1 cellular context compared by ENCODE assay signal in the genomic region with DNA sequence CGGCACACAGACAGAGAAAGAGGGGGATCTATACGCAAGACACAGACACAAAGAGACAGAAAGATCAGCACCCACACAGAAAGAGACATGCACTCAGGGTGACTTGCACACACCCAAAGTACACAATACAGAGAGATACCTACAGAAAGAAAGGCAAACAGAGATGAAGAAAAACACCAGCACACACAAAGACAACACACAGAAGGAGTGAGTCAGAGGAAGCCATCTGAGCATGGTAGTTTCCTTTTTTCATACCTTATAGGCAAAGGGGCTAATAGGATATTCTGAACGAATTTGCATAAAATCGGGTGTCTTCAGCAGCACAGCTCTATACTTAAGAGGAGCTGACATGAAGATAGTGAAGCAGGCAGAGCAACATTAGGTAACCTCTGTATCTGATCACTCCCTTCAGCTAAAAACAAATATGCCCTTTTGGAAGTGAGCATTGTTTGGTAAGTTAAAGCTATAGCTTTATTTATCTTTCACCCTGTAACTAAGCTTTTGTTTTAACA.
TF ChIP-seq lines count a peak whose summit lies in the region.

No MANE protein-coding gene starts in this region.

TF ChIP-seq in HepG2, 621 proteins besides CTCF, POLR2A, EP300 and RAD21 (continued from another document and continues in another):
- TF ChIP-seq ASH2L (IDR thresholded peaks at IDR 0.05; ENCODE audit: insufficient read length, low read depth, low read length) (peak; percentile 88), ZNF616 (CRISPR knock-in tag; IDR thresholded peaks at IDR 0.05; ENCODE audit: low read depth) (no peak), SMYD3 (CRISPR knock-in tag; IDR thresholded peaks at IDR 0.05) (no peak), HCFC1 (IDR thresholded peaks at IDR 0.05; ENCODE audit: low read depth, low read length) (no peak), SNRNP70 (IDR thresholded peaks at IDR 0.05; ENCODE audit: low read depth, low read length) (no peak), KLF11 (CRISPR knock-in tag; IDR thresholded peaks at IDR 0.05) (no peak), KDM3A (CRISPR knock-in tag; IDR thresholded peaks at IDR 0.05; ENCODE audit: low read depth) (no peak), ZNF713 (CRISPR knock-in tag; IDR thresholded peaks at IDR 0.05) (no peak), GATAD1 (CRISPR knock-in tag; IDR thresholded peaks at IDR 0.05) (0 out of 2 replicates have a peak, but pooled peaks have one; percentile 29), HNRNPH1 (optimal IDR thresholded peaks at IDR 0.05; ENCODE audit: low read depth, low read length) (no peak), NFRKB (IDR thresholded peaks at IDR 0.05) (no peak), ZNF432 (CRISPR knock-in tag; IDR thresholded peaks at IDR 0.05; ENCODE audit: borderline replicate concordance) (no peak), ZNF260 (CRISPR knock-in tag; IDR thresholded peaks at IDR 0.05; ENCODE audit: borderline replicate concordance, low read depth) (no peak), RFX5 (IDR thresholded peaks at IDR 0.05; ENCODE audit: low read depth, low read length) (no peak), HOXA5 (CRISPR knock-in tag; IDR thresholded peaks at IDR 0.05) (no peak), POLR2G (IDR thresholded peaks at IDR 0.05; ENCODE audit: low read depth, low read length) (peak; percentile 23; the same call in 1 of the 2 replicates), ARHGAP35 (CRISPR knock-in tag; IDR thresholded peaks at IDR 0.05; ENCODE audit: borderline replicate concordance) (no peak), FLYWCH1 (CRISPR knock-in tag; IDR thresholded peaks at IDR 0.05) (no peak), PAX8 (CRISPR knock-in tag; IDR thresholded peaks at IDR 0.05; ENCODE audit: borderline replicate concordance) (no peak), ZNF230 (CRISPR knock-in tag; IDR thresholded peaks at IDR 0.05) (no peak), HDAC2 (CRISPR knock-in tag; IDR thresholded peaks at IDR 0.05) (peak; percentile 32; the same call in 1 of the 2 replicates), TCF12 (IDR thresholded peaks at IDR 0.05) (no peak), TCF12 (CRISPR knock-in tag; IDR thresholded peaks at IDR 0.05) (no peak), NKX3-1 (CRISPR knock-in tag; IDR thresholded peaks at IDR 0.05) (no peak)
- TF ChIP-seq, protein P1, sequence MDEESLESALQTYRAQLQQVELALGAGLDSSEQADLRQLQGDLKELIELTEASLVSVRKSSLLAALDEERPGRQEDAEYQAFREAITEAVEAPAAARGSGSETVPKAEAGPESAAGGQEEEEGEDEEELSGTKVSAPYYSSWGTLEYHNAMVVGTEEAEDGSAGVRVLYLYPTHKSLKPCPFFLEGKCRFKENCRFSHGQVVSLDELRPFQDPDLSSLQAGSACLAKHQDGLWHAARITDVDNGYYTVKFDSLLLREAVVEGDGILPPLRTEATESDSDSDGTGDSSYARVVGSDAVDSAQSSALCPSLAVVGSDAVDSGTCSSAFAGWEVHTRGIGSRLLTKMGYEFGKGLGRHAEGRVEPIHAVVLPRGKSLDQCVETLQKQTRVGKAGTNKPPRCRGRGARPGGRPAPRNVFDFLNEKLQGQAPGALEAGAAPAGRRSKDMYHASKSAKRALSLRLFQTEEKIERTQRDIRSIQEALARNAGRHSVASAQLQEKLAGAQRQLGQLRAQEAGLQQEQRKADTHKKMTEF (CRISPR knock-in tag; IDR thresholded peaks at IDR 0.05) = peak; percentile 41
- TF ChIP-seq, protein P2, sequence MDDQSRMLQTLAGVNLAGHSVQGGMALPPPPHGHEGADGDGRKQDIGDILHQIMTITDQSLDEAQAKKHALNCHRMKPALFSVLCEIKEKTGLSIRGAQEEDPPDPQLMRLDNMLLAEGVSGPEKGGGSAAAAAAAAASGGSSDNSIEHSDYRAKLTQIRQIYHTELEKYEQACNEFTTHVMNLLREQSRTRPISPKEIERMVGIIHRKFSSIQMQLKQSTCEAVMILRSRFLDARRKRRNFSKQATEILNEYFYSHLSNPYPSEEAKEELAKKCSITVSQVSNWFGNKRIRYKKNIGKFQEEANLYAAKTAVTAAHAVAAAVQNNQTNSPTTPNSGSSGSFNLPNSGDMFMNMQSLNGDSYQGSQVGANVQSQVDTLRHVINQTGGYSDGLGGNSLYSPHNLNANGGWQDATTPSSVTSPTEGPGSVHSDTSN (CRISPR knock-in tag; IDR thresholded peaks at IDR 0.05; ENCODE audit: borderline replicate concordance) = no peak
- TF ChIP-seq, protein P3, sequence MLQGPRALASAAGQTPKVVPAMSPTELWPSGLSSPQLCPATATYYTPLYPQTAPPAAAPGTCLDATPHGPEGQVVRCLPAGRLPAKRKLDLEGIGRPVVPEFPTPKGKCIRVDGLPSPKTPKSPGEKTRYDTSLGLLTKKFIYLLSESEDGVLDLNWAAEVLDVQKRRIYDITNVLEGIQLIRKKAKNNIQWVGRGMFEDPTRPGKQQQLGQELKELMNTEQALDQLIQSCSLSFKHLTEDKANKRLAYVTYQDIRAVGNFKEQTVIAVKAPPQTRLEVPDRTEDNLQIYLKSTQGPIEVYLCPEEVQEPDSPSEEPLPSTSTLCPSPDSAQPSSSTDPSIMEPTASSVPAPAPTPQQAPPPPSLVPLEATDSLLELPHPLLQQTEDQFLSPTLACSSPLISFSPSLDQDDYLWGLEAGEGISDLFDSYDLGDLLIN (CRISPR knock-in tag; IDR thresholded peaks at IDR 0.05; ENCODE audit: borderline replicate concordance) = no peak
- TF ChIP-seq, protein P4, sequence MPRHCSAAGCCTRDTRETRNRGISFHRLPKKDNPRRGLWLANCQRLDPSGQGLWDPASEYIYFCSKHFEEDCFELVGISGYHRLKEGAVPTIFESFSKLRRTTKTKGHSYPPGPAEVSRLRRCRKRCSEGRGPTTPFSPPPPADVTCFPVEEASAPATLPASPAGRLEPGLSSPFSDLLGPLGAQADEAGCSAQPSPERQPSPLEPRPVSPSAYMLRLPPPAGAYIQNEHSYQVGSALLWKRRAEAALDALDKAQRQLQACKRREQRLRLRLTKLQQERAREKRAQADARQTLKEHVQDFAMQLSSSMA (CRISPR knock-in tag; IDR thresholded peaks at IDR 0.05) = no peak
- TF ChIP-seq, protein P5, sequence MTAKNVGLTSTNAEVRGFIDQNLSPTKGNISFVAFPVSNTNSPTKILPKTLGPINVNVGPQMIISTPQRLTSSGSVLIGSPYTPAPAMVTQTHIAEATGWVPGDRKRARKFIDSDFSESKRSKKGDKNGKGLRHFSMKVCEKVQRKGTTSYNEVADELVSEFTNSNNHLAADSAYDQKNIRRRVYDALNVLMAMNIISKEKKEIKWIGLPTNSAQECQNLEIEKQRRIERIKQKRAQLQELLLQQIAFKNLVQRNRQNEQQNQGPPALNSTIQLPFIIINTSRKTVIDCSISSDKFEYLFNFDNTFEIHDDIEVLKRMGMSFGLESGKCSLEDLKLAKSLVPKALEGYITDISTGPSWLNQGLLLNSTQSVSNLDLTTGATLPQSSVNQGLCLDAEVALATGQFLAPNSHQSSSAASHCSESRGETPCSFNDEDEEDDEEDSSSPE (CRISPR knock-in tag; IDR thresholded peaks at IDR 0.05) = 0 out of 2 replicates have a peak, but pooled peaks have one; percentile 29
- TF ChIP-seq, protein P6, sequence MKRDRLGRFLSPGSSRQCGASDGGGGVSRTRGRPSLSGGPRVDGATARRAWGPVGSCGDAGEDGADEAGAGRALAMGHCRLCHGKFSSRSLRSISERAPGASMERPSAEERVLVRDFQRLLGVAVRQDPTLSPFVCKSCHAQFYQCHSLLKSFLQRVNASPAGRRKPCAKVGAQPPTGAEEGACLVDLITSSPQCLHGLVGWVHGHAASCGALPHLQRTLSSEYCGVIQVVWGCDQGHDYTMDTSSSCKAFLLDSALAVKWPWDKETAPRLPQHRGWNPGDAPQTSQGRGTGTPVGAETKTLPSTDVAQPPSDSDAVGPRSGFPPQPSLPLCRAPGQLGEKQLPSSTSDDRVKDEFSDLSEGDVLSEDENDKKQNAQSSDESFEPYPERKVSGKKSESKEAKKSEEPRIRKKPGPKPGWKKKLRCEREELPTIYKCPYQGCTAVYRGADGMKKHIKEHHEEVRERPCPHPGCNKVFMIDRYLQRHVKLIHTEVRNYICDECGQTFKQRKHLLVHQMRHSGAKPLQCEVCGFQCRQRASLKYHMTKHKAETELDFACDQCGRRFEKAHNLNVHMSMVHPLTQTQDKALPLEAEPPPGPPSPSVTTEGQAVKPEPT (CRISPR knock-in tag; IDR thresholded peaks at IDR 0.05; ENCODE audit: low read depth) = no peak
- TF ChIP-seq, protein P7, sequence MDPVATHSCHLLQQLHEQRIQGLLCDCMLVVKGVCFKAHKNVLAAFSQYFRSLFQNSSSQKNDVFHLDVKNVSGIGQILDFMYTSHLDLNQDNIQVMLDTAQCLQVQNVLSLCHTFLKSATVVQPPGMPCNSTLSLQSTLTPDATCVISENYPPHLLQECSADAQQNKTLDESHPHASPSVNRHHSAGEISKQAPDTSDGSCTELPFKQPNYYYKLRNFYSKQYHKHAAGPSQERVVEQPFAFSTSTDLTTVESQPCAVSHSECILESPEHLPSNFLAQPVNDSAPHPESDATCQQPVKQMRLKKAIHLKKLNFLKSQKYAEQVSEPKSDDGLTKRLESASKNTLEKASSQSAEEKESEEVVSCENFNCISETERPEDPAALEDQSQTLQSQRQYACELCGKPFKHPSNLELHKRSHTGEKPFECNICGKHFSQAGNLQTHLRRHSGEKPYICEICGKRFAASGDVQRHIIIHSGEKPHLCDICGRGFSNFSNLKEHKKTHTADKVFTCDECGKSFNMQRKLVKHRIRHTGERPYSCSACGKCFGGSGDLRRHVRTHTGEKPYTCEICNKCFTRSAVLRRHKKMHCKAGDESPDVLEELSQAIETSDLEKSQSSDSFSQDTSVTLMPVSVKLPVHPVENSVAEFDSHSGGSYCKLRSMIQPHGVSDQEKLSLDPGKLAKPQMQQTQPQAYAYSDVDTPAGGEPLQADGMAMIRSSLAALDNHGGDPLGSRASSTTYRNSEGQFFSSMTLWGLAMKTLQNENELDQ (CRISPR knock-in tag; IDR thresholded peaks at IDR 0.05; ENCODE audit: borderline replicate concordance) = no peak
- TF ChIP-seq, protein P8, sequence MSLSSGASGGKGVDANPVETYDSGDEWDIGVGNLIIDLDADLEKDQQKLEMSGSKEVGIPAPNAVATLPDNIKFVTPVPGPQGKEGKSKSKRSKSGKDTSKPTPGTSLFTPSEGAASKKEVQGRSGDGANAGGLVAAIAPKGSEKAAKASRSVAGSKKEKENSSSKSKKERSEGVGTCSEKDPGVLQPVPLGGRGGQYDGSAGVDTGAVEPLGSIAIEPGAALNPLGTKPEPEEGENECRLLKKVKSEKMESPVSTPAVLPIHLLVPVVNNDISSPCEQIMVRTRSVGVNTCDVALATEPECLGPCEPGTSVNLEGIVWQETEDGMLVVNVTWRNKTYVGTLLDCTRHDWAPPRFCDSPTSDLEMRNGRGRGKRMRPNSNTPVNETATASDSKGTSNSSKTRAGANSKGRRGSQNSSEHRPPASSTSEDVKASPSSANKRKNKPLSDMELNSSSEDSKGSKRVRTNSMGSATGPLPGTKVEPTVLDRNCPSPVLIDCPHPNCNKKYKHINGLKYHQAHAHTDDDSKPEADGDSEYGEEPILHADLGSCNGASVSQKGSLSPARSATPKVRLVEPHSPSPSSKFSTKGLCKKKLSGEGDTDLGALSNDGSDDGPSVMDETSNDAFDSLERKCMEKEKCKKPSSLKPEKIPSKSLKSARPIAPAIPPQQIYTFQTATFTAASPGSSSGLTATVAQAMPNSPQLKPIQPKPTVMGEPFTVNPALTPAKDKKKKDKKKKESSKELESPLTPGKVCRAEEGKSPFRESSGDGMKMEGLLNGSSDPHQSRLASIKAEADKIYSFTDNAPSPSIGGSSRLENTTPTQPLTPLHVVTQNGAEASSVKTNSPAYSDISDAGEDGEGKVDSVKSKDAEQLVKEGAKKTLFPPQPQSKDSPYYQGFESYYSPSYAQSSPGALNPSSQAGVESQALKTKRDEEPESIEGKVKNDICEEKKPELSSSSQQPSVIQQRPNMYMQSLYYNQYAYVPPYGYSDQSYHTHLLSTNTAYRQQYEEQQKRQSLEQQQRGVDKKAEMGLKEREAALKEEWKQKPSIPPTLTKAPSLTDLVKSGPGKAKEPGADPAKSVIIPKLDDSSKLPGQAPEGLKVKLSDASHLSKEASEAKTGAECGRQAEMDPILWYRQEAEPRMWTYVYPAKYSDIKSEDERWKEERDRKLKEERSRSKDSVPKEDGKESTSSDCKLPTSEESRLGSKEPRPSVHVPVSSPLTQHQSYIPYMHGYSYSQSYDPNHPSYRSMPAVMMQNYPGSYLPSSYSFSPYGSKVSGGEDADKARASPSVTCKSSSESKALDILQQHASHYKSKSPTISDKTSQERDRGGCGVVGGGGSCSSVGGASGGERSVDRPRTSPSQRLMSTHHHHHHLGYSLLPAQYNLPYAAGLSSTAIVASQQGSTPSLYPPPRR (CRISPR knock-in tag; IDR thresholded peaks at IDR 0.05; ENCODE audit: borderline replicate concordance) = peak; percentile 57; the same call in 1 of the 2 replicates
- TF ChIP-seq, protein P9, sequence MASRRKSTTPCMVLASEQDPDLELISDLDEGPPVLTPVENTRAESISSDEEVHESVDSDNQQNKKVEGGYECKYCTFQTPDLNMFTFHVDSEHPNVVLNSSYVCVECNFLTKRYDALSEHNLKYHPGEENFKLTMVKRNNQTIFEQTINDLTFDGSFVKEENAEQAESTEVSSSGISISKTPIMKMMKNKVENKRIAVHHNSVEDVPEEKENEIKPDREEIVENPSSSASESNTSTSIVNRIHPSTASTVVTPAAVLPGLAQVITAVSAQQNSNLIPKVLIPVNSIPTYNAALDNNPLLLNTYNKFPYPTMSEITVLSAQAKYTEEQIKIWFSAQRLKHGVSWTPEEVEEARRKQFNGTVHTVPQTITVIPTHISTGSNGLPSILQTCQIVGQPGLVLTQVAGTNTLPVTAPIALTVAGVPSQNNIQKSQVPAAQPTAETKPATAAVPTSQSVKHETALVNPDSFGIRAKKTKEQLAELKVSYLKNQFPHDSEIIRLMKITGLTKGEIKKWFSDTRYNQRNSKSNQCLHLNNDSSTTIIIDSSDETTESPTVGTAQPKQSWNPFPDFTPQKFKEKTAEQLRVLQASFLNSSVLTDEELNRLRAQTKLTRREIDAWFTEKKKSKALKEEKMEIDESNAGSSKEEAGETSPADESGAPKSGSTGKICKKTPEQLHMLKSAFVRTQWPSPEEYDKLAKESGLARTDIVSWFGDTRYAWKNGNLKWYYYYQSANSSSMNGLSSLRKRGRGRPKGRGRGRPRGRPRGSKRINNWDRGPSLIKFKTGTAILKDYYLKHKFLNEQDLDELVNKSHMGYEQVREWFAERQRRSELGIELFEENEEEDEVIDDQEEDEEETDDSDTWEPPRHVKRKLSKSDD (CRISPR knock-in tag; IDR thresholded peaks at IDR 0.05; ENCODE audit: low read depth) = no peak
- TF ChIP-seq, protein P10, sequence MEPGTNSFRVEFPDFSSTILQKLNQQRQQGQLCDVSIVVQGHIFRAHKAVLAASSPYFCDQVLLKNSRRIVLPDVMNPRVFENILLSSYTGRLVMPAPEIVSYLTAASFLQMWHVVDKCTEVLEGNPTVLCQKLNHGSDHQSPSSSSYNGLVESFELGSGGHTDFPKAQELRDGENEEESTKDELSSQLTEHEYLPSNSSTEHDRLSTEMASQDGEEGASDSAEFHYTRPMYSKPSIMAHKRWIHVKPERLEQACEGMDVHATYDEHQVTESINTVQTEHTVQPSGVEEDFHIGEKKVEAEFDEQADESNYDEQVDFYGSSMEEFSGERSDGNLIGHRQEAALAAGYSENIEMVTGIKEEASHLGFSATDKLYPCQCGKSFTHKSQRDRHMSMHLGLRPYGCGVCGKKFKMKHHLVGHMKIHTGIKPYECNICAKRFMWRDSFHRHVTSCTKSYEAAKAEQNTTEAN (CRISPR knock-in tag; conservative IDR thresholded peaks at IDR 0.05) = peak; percentile 82; the same call in 1 of the 2 replicates
- TF ChIP-seq, protein P11, sequence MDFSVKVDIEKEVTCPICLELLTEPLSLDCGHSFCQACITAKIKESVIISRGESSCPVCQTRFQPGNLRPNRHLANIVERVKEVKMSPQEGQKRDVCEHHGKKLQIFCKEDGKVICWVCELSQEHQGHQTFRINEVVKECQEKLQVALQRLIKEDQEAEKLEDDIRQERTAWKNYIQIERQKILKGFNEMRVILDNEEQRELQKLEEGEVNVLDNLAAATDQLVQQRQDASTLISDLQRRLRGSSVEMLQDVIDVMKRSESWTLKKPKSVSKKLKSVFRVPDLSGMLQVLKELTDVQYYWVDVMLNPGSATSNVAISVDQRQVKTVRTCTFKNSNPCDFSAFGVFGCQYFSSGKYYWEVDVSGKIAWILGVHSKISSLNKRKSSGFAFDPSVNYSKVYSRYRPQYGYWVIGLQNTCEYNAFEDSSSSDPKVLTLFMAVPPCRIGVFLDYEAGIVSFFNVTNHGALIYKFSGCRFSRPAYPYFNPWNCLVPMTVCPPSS (IDR thresholded peaks at IDR 0.05) = no peak
